In the genomic region with DNA sequence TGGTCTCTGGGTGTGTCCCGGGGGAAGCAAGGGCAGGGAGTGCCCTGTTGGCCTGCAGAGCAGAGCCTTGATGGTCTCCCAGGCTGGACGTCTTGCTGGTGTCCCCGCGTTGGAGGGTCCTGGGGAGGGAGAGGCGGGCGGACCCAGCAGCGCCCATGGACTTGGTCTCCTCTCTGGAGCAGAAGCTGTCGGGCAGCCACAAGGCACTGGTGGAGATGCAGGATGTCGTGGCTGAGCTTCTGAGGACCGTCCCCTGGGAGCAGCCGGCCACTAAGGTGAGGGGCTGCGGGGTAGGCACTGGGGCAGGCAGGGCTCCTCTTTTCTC, we compare ENCODE assay signal across 21 cellular contexts. TPM values are rescaled to one million over a fixed set of nuclear protein-coding genes. Genes with fewer than 3 reads are reported as not detected.
"Had no signal": no experiment of that assay in that cellular context is flagged by ENCODE, and none has a peak within 500 bp of the region (broad histone marks: within the 10 kb centered on the region; RNA-seq: fewer than 3 reads in every experiment).

No MANE protein-coding gene starts in this region.

- DNase-seq: cerebellar nuclear complex; dermis blood vessel endothelial cell; erythroblast; foreskin keratinocyte; immature natural killer cell; left cardiac atrium; left ventricle myocardium superior; mesendoderm; naive B cell; posterior cingulate gyrus; stimulated activated CD4-positive, alpha-beta T cell treated with anti-CD3 and anti-CD28 coated beads, Interleukin-4, amount 100 ng/mL, for 1 hour; transverse colon had no signal

- H3K27me3 ChIP-seq: foreskin keratinocyte, heart left ventricle, neutrophil, right atrium auricular region, transverse colon had no signal

- H3K36me3 ChIP-seq: transverse colon had no signal

- H3K9me3 ChIP-seq: heart left ventricle, neutrophil, right atrium auricular region, thoracic aorta, transverse colon had no signal

- FAIRE-seq: colon, endothelial cell of umbilical vein, keratinocyte had no signal

- H3K27ac ChIP-seq: foreskin keratinocyte, heart left ventricle, neutrophil, right atrium auricular region, thoracic aorta, transverse colon had no signal

- H3K4me3 ChIP-seq: heart left ventricle, right atrium auricular region, thoracic aorta, transverse colon had no signal

- H3K4me1 ChIP-seq: foreskin keratinocyte, heart left ventricle, right atrium auricular region, transverse colon had no signal

- ATAC-seq: foreskin keratinocyte; heart left ventricle; left cardiac atrium; left ventricle myocardium superior; stimulated activated memory B cell treated with anti-CD40 and anti-IgM and Interleukin-4, amounts not matched to agents 10 μg/mL and 1 μg/mL and 100 μg/mL, for 72 hours had no signal

RNA-seq across cellular contexts. Expression of a gene that starts 35.3 kb away (rescaled TPM):
- total RNA-seq: endothelial cell of umbilical vein, foreskin keratinocyte, lung microvascular endothelial cell had no signal
- polyA plus RNA-seq: endothelial cell of umbilical vein, foreskin keratinocyte had no signal
